In genomic region chr14:99651953-99652746, GRCh38 we compare ENCODE assay signal across 23 cellular contexts. TPM values are rescaled to one million over a fixed set of nuclear protein-coding genes. Genes with fewer than 3 reads are reported as not detected.
A peak's percentile ranks its signal among the peaks of the same experiment; 100 is the strongest.
DNase-seq lines count a peak whose midpoint lies in the region; ATAC-seq, FAIRE-seq and TF ChIP-seq lines count a peak whose summit lies in the region.
"Had no signal": no experiment of that assay in that cellular context is flagged by ENCODE, and none has a peak within 500 bp of the region (broad histone marks: within the 10 kb centered on the region; RNA-seq: fewer than 3 reads in every experiment).

No MANE protein-coding gene starts in this region.

- no peak for ATAC-seq in HepG2
- ATAC-seq in right lobe of liver: no peak
- ATAC-seq in HG02884 (IDR thresholded peaks at IDR 0.05; ENCODE audit: unreplicated experiment): no peak
- ATAC-seq in HG03378 (IDR thresholded peaks at IDR 0.05; ENCODE audit: unreplicated experiment): no peak
- ATAC-seq: GM23338, HCT116 had no signal

- TF ChIP-seq CTCF in HepG2 (CRISPR knock-in tag; IDR thresholded peaks at IDR 0.05) (no peak), right lobe of liver (IDR thresholded peaks at IDR 0.05) (no peak), OCI-LY7 (conservative IDR thresholded peaks at IDR 0.05; ENCODE audit: low read length) (0 out of 2 replicates have a peak, but pooled peaks have one; percentile 20), osteocyte (IDR thresholded peaks at IDR 0.05) (no peak)

- no peak overlapping the region for H3K4me3 ChIP-seq in HepG2 (replicated peaks in 1 of 3; ENCODE audit: insufficient read depth in 1 of 3, low read depth in 2 of 3, low read length in 3 of 3)
- no peak overlapping the region for H3K4me3 ChIP-seq in right lobe of liver
- H3K4me3 ChIP-seq in OCI-LY7 (ENCODE audit: low read depth, low read length, poor library complexity, severe bottlenecking): no peak overlapping the region
- H3K4me3 ChIP-seq: GM23338 had no signal

- H3K4me2 ChIP-seq in HepG2 (ENCODE audit: low read depth, low read length) (no peak overlapping the region), OCI-LY7 (ENCODE audit: low read length) (no peak overlapping the region)
- H3K4me2 ChIP-seq: GM23338 had no signal

- H4K20me1 ChIP-seq in HepG2 (ENCODE audit: insufficient read depth, low read length): no peaks in the 10 kb centered on the region
- no peaks in the 10 kb centered on the region for H4K20me1 ChIP-seq in OCI-LY7 (ENCODE audit: insufficient read depth, low read length)

- TF ChIP-seq RAD21 in HepG2 (CRISPR knock-in tag; IDR thresholded peaks at IDR 0.05): no peak

- H3K9ac ChIP-seq in HepG2 (ENCODE audit: insufficient read depth, low read depth, low read length): no peak overlapping the region

- peaks cover 3 to 6% of the 10 kb centered on the region in 2 experiments; a peak in 2 of 5 replicates for H3K27me3 ChIP-seq in HepG2 (ENCODE audit: control insufficient read depth in 1 of 2, insufficient read depth in 2 of 2, low read length in 2 of 2)
- H3K27me3 ChIP-seq in right lobe of liver: no peaks in the 10 kb centered on the region

- no peaks in the 10 kb centered on the region for H3K9me3 Mint-ChIP-seq in osteocyte (ENCODE audit: unreplicated experiment)
- H3K9me3 Mint-ChIP-seq: CD8-positive, alpha-beta memory T cell; GM23338 had no signal

- H3K27ac Mint-ChIP-seq in osteocyte (ENCODE audit: unreplicated experiment): no peak overlapping the region
- H3K27ac Mint-ChIP-seq: CD4-positive, CD25-positive, alpha-beta regulatory T cell; CD8-positive, alpha-beta memory T cell; GM23338; IgD-negative memory B cell had no signal

- H3K9me2 ChIP-seq in OCI-LY7 (ENCODE audit: insufficient read depth, low read length): no peaks in the 10 kb centered on the region

- POLR2A ChIA-PET in HepG2 (lab: Yijun Ruan, JAX): no interaction called here
- POLR2A ChIA-PET in OCI-LY7 (lab: Charles Lee): interaction anchor here (0.5 kb wide), 1 partner anchor 547 kb away, joined by 4 read pairs; no protein-coding TSS in a partner anchor

- CTCF ChIA-PET in HepG2 (lab: Yijun Ruan, JAX; ENCODE audit: low intra/inter-chr PET ratio, low total read pairs) (no interaction called here), OCI-LY7 (lab: Charles Lee; ENCODE audit: unreplicated experiment) (no interaction called here)

- H3K79me2 ChIP-seq in HepG2 (ENCODE audit: insufficient read depth, low read length) (no peaks in the 10 kb centered on the region), OCI-LY7 (ENCODE audit: insufficient read depth, low read depth, low read length) (no peaks in the 10 kb centered on the region)

- TF ChIP-seq EP300 in HepG2 (IDR thresholded peaks at IDR 0.05; ENCODE audit: low read depth in 2 of 2, low read length in 2 of 2) (no peak), HepG2 (CRISPR knock-in tag; IDR thresholded peaks at IDR 0.05; ENCODE audit: borderline replicate concordance) (no peak)

- in situ Hi-C loops in HepG2 (cut with HindIII; ENCODE audit: extremely low pct_ligation_motif_present, low pct_unique_long_range_greater_than_20kb): no loop called here

- no peak overlapping the region for H2AFZ ChIP-seq in HepG2 (ENCODE audit: low read length)
- H2AFZ ChIP-seq in OCI-LY7 (ENCODE audit: low read length): no peak overlapping the region
- H2AFZ ChIP-seq: GM23338 had no signal

- H3K4me1 ChIP-seq in HepG2 (ENCODE audit: insufficient read depth, low read length) (peaks cover 19% of the 10 kb centered on the region), right lobe of liver (no peaks in the 10 kb centered on the region), OCI-LY7 (ENCODE audit: insufficient read depth, low read length, poor library complexity, severe bottlenecking) (peaks cover 2% of the 10 kb centered on the region)

- no peaks in the 10 kb centered on the region for H3K27me3 Mint-ChIP-seq in osteocyte (ENCODE audit: unreplicated experiment)

- TF ChIP-seq POLR2A in HepG2 (IDR thresholded peaks at IDR 0.05; ENCODE audit: insufficient read depth in 1 of 2, low read depth in 2 of 2, low read length in 2 of 2) (no peak), right lobe of liver (IDR thresholded peaks at IDR 0.05) (no peak)

- H3K36me3 ChIP-seq in HepG2 (replicated peaks in 1 of 2; ENCODE audit: control insufficient read depth in 1 of 2, insufficient read depth in 2 of 2, low read length in 2 of 2): no peaks in the 10 kb centered on the region
- no peaks in the 10 kb centered on the region for H3K36me3 ChIP-seq in right lobe of liver
- no peaks in the 10 kb centered on the region for H3K36me3 ChIP-seq in OCI-LY7 (ENCODE audit: insufficient read depth, low read length)

- H3K9me3 ChIP-seq in HepG2 (ENCODE audit: low read length): no peaks in the 10 kb centered on the region
- H3K9me3 ChIP-seq in right lobe of liver: no peaks in the 10 kb centered on the region
- no peaks in the 10 kb centered on the region for H3K9me3 ChIP-seq in OCI-LY7 (ENCODE audit: low read length)

- no peak for FAIRE-seq in HepG2 (lab: Jason Lieb, UNC)
- FAIRE-seq: G401.6, GM12891 had no signal

- no peaks in the 10 kb centered on the region for H3K36me3 Mint-ChIP-seq in osteocyte (ENCODE audit: unreplicated experiment)
- H3K36me3 Mint-ChIP-seq: CD4-positive, CD25-positive, alpha-beta regulatory T cell; IgD-negative memory B cell had no signal

- WGBS in HepG2 (ENCODE audit: low lambda C conversion rate): 79% methylated on average over 9 of the region's 32 CpGs
- WGBS in right lobe of liver (ENCODE audit: insufficient coverage, low coverage, low lambda C conversion rate, missing lambda C conversion rate): 90% methylated on average over 7 of the region's 32 CpGs

- intact Hi-C loops in HepG2 (cut with micrococcal nuclease; ENCODE audit: unreplicated experiment) (no loop called here), right lobe of liver (cut with DNase I) (no loop called here), OCI-LY7 (cut with micrococcal nuclease; ENCODE audit: unreplicated experiment) (no loop called here)

- no peak overlapping the region for H3K4me3 Mint-ChIP-seq in osteocyte (ENCODE audit: unreplicated experiment)
- H3K4me3 Mint-ChIP-seq: CD4-positive, CD25-positive, alpha-beta regulatory T cell; CD8-positive, alpha-beta memory T cell; GM23338; IgD-negative memory B cell had no signal

- no TSS peak for BruUV-seq in HepG2 (replicated peaks; lab: Mats Ljungman, UMichigan)
- BruUV-seq in OCI-LY7 (replicated peaks; lab: Mats Ljungman, UMichigan): no TSS peak

- DNase-seq in HepG2 (ENCODE audit: low spot score): no peak
- no peak for DNase-seq in right lobe of liver
- DNase-seq in OCI-LY7 (ENCODE audit: low spot score): no peak
- peak; percentile 84 for DNase-seq in osteocyte (ENCODE audit: extremely low spot score, unreplicated experiment)
- DNase-seq in NCI-H226: no peak
- DNase-seq: 8988T; C1 segment of cervical spinal cord; CD4-positive, CD25-positive, alpha-beta regulatory T cell; CD8-positive, alpha-beta memory T cell; COR-L47; DMS 273 treated with DMSO at 0.1 percent for 48 hours; H7; KBM-7 had no signal

- peaks cover 1% of the 10 kb centered on the region for H3K4me1 Mint-ChIP-seq in osteocyte (ENCODE audit: unreplicated experiment)
- H3K4me1 Mint-ChIP-seq: CD4-positive, CD25-positive, alpha-beta regulatory T cell; CD8-positive, alpha-beta memory T cell; GM23338; IgD-negative memory B cell had no signal

- H3K27ac ChIP-seq in HepG2 (ENCODE audit: extremely low read length, insufficient read depth, low read length) (no peak overlapping the region), right lobe of liver (no peak overlapping the region), OCI-LY7 (ENCODE audit: low read depth, low read length, poor library complexity, severe bottlenecking) (no peak overlapping the region)
- H3K27ac ChIP-seq: HL-60 had no signal

RNA-seq across cellular contexts. Expression of gene HHIPL1, which starts 7.2 kb away (rescaled TPM):
- total RNA-seq in HepG2 (2016; rRNA removed; fragmentation: Illumina TruSeq; extraction: Trizol) (not detected in 2 replicates), right lobe of liver (1 to 10 TPM in 1 of 6 experiments, under 1 TPM in 5; 0.43 to 1.4 (median 0.66) TPM), OCI-LY7 (2022) (0.61 and 0.72 TPM in 2 replicates), osteocyte (2.0 and 2.7 TPM in 2 replicates)
- total RNA-seq in HepG2 (2016; cell fraction: cytosol; rRNA removed; fragmentation: Illumina TruSeq; extraction: Trizol; ENCODE audit: low read depth): not detected in 2 replicates
- total RNA-seq in HepG2 (2016; cell fraction: insoluble cytoplasmic fraction; rRNA removed; fragmentation: Illumina TruSeq; extraction: Trizol): not detected in 2 replicates
- not detected in 2 replicates for total RNA-seq in HepG2 (2016; cell fraction: membrane; rRNA removed; fragmentation: Illumina TruSeq; extraction: Trizol)
- not detected in 2 replicates for total RNA-seq in HepG2 (2016; cell fraction: nucleus; rRNA removed; fragmentation: Illumina TruSeq; extraction: Trizol)
- 0.01 TPM in 1 of 2 replicates, not detected in the other for polyA plus RNA-seq in HepG2 (2011; rRNA removed)
- not detected in 2 replicates for polyA plus RNA-seq in HepG2 (2011; cell fraction: cytosol; rRNA removed)
- not detected in 2 replicates for polyA plus RNA-seq in HepG2 (2011; cell fraction: nucleus; rRNA removed)
- polyA plus RNA-seq in HepG2 (2012): 0.03 TPM in 1 of 2 replicates, not detected in the other
- not detected in 2 replicates for polyA plus RNA-seq in HepG2 (2016; cell fraction: cytosol; fragmentation: Illumina TruSeq; extraction: Trizol; ENCODE audit: low read depth)
- not detected in 2 replicates for polyA plus RNA-seq in HepG2 (2016; cell fraction: insoluble cytoplasmic fraction; fragmentation: Illumina TruSeq; extraction: Trizol; ENCODE audit: low read depth)
- not detected in 2 replicates for polyA plus RNA-seq in HepG2 (2016; cell fraction: membrane; fragmentation: Illumina TruSeq; extraction: Trizol; ENCODE audit: low read depth)
- not detected in 2 replicates for polyA plus RNA-seq in HepG2 (2016; cell fraction: nucleus; fragmentation: Illumina TruSeq; extraction: Trizol; ENCODE audit: insufficient read depth, low read depth)
- polyA minus RNA-seq in HepG2 (2011; rRNA and poly(A)+ RNA removed; ENCODE audit: low replicate concordance): not detected in 2 replicates
- not detected in 2 replicates for polyA minus RNA-seq in HepG2 (2011; cell fraction: cytosol; rRNA and poly(A)+ RNA removed)
- polyA minus RNA-seq in HepG2 (2011; cell fraction: nucleus; rRNA and poly(A)+ RNA removed): 0.12 TPM in 1 of 2 replicates, not detected in the other
- total RNA-seq in OCI-LY7 (2014; rRNA removed; shearing (Covaris generic)): 0.25 and 1.5 TPM in 2 replicates
- total RNA-seq: CD4-positive, CD25-positive, alpha-beta regulatory T cell; HT1080 had no signal
- polyA plus RNA-seq: CD8-positive, alpha-beta memory T cell had no signal

RNA-seq across cellular contexts. Expression of gene CYP46A1, which starts 31.9 kb away (rescaled TPM):
- total RNA-seq in HepG2 (2016; rRNA removed; fragmentation: Illumina TruSeq; extraction: Trizol): not detected in 2 replicates
- total RNA-seq in HepG2 (2016; cell fraction: cytosol; rRNA removed; fragmentation: Illumina TruSeq; extraction: Trizol; ENCODE audit: low read depth): not detected in 2 replicates
- not detected in 2 replicates for total RNA-seq in HepG2 (2016; cell fraction: insoluble cytoplasmic fraction; rRNA removed; fragmentation: Illumina TruSeq; extraction: Trizol)
- total RNA-seq in HepG2 (2016; cell fraction: membrane; rRNA removed; fragmentation: Illumina TruSeq; extraction: Trizol): not detected in 2 replicates
- not detected in 2 replicates for total RNA-seq in HepG2 (2016; cell fraction: nucleus; rRNA removed; fragmentation: Illumina TruSeq; extraction: Trizol)
- polyA plus RNA-seq in HepG2 (2011; rRNA removed): not detected in 2 replicates
- not detected in 2 replicates for polyA plus RNA-seq in HepG2 (2011; cell fraction: cytosol; rRNA removed)
- polyA plus RNA-seq in HepG2 (2011; cell fraction: nucleus; rRNA removed): 0.06 and 0.12 TPM in 2 replicates
- not detected in 2 replicates for polyA plus RNA-seq in HepG2 (2012)
- polyA plus RNA-seq in HepG2 (2016; cell fraction: cytosol; fragmentation: Illumina TruSeq; extraction: Trizol; ENCODE audit: low read depth): 0.06 TPM in 2 replicates
- polyA plus RNA-seq in HepG2 (2016; cell fraction: insoluble cytoplasmic fraction; fragmentation: Illumina TruSeq; extraction: Trizol; ENCODE audit: low read depth): not detected in 2 replicates
- polyA plus RNA-seq in HepG2 (2016; cell fraction: membrane; fragmentation: Illumina TruSeq; extraction: Trizol; ENCODE audit: low read depth): not detected in 2 replicates
- polyA plus RNA-seq in HepG2 (2016; cell fraction: nucleus; fragmentation: Illumina TruSeq; extraction: Trizol; ENCODE audit: insufficient read depth, low read depth): 0.11 and 0.14 TPM in 2 replicates
- polyA minus RNA-seq in HepG2 (2011; rRNA and poly(A)+ RNA removed; ENCODE audit: low replicate concordance): 0.02 TPM in 1 of 2 replicates, not detected in the other
- polyA minus RNA-seq in HepG2 (2011; cell fraction: cytosol; rRNA and poly(A)+ RNA removed): not detected in 2 replicates
- polyA minus RNA-seq in HepG2 (2011; cell fraction: nucleus; rRNA and poly(A)+ RNA removed): under 0.01 and 0.12 TPM in 2 replicates
- 1 to 10 TPM in 1 of 6 experiments, under 1 TPM in 4, not detected in 1; 0.06 to 1.6 (median 0.42) TPM for total RNA-seq in right lobe of liver
- total RNA-seq in OCI-LY7 (2014; rRNA removed; shearing (Covaris generic)): 2.0 and 4.1 TPM in 2 replicates
- 10.8 and 11.0 TPM in 2 replicates for total RNA-seq in OCI-LY7 (2022)
- 1.3 and 1.8 TPM in 2 replicates for total RNA-seq in osteocyte
- total RNA-seq: A673; CD4-positive, CD25-positive, alpha-beta regulatory T cell; HT1080 had no signal
- polyA plus RNA-seq: CD4-positive, CD25-positive, alpha-beta regulatory T cell; CD8-positive, alpha-beta memory T cell; IgD-negative memory B cell had no signal

RNA-seq across cellular contexts. Expression of gene CCDC85C, which starts 48.1 kb away (rescaled TPM):
- total RNA-seq in HepG2 (2016; rRNA removed; fragmentation: Illumina TruSeq; extraction: Trizol) (43.8 and 47.6 TPM in 2 replicates), right lobe of liver (10 to 100 TPM; 13.6 to 32.8 (median 21.8) TPM), OCI-LY7 (2022) (14.6 and 15.0 TPM in 2 replicates), osteocyte (4.4 and 5.1 TPM in 2 replicates)
- 4.3 and 4.6 TPM in 2 replicates for total RNA-seq in HepG2 (2016; cell fraction: cytosol; rRNA removed; fragmentation: Illumina TruSeq; extraction: Trizol; ENCODE audit: low read depth)
- total RNA-seq in HepG2 (2016; cell fraction: insoluble cytoplasmic fraction; rRNA removed; fragmentation: Illumina TruSeq; extraction: Trizol): 33.8 and 47.0 TPM in 2 replicates
- total RNA-seq in HepG2 (2016; cell fraction: membrane; rRNA removed; fragmentation: Illumina TruSeq; extraction: Trizol): 30.8 and 30.9 TPM in 2 replicates
- total RNA-seq in HepG2 (2016; cell fraction: nucleus; rRNA removed; fragmentation: Illumina TruSeq; extraction: Trizol): 23.1 and 29.3 TPM in 2 replicates
- polyA plus RNA-seq in HepG2 (2011; rRNA removed): 18.8 and 30.3 TPM in 2 replicates
- 21.2 and 24.0 TPM in 2 replicates for polyA plus RNA-seq in HepG2 (2011; cell fraction: cytosol; rRNA removed)
- polyA plus RNA-seq in HepG2 (2011; cell fraction: nucleus; rRNA removed): 30.3 and 32.6 TPM in 2 replicates
- polyA plus RNA-seq in HepG2 (2012): 41.6 and 57.3 TPM in 2 replicates
- 4.1 and 4.6 TPM in 2 replicates for polyA plus RNA-seq in HepG2 (2016; cell fraction: cytosol; fragmentation: Illumina TruSeq; extraction: Trizol; ENCODE audit: low read depth)
- polyA plus RNA-seq in HepG2 (2016; cell fraction: insoluble cytoplasmic fraction; fragmentation: Illumina TruSeq; extraction: Trizol; ENCODE audit: low read depth): 36.1 and 43.0 TPM in 2 replicates
- 18.9 and 20.2 TPM in 2 replicates for polyA plus RNA-seq in HepG2 (2016; cell fraction: membrane; fragmentation: Illumina TruSeq; extraction: Trizol; ENCODE audit: low read depth)
- 40.1 and 40.7 TPM in 2 replicates for polyA plus RNA-seq in HepG2 (2016; cell fraction: nucleus; fragmentation: Illumina TruSeq; extraction: Trizol; ENCODE audit: insufficient read depth, low read depth)
- polyA minus RNA-seq in HepG2 (2011; rRNA and poly(A)+ RNA removed; ENCODE audit: low replicate concordance): 44.2 and 114 TPM in 2 replicates
- polyA minus RNA-seq in HepG2 (2011; cell fraction: cytosol; rRNA and poly(A)+ RNA removed): 33.8 and 37.6 TPM in 2 replicates
- polyA minus RNA-seq in HepG2 (2011; cell fraction: nucleus; rRNA and poly(A)+ RNA removed): 11.8 and 12.0 TPM in 2 replicates
- 3.6 and 6.4 TPM in 2 replicates for total RNA-seq in OCI-LY7 (2014; rRNA removed; shearing (Covaris generic))
